Comparison of ENCODE assay signal across 23 cellular contexts in the genomic region with DNA sequence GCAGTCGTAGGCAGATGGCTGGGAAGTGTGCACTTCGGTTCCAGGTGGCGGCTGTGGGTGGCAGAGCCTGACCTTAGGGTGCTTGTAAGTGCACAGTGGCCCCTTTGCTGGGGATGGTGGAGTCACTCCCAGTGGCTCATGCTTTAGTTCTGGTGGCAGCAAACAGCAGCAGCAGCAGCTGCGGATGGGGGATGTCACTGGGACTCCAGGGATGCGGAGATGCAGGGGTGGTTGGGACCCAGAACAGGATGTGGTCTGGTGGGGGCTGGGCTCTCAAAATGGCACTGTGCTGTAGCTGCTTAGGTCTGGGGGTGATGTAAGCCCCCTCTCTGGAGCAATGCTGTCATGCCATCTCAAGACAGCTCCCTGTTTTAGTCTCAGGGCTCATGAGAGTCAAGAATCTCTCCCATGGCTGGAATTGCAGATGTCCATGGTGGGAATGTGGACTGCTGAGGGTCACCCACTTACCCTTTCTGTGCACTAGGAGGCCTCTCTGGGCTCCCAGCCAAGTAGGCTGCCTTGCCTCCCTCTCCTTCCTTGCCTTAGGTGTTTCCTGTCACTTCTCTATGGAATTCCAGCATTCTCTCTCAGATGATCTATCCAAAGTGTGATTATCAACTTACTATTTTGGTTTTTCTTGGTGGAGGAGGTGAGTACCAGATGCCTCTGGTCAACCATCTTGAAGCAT.
A peak's percentile ranks its signal among the peaks of the same experiment; 100 is the strongest.
DNase-seq lines count a peak whose midpoint lies in the region; ATAC-seq and TF ChIP-seq lines count a peak whose summit lies in the region.
"Had no signal": no experiment of that assay in that cellular context is flagged by ENCODE, and none has a peak within 500 bp of the region (broad histone marks: within the 10 kb centered on the region; RNA-seq: fewer than 3 reads in every experiment).

No MANE protein-coding gene starts in this region.

- H3K4me3 ChIP-seq in PC-3 (ENCODE audit: low read length) (no peak overlapping the region), trophoblast cell (ENCODE audit: low read depth, low read length) (peak overlapping the region; percentile 1)
- H3K4me3 ChIP-seq: gastroesophageal sphincter, GM12878, stomach, upper lobe of left lung had no signal

- POLR2A ChIA-PET in PC-3 (lab: Charles Lee; ENCODE audit: unreplicated experiment), result no interaction called here

- no CpG with 5 or more reads among the region's 5 CpGs for WGBS in trophoblast cell (ENCODE audit: extremely low coverage, insufficient coverage, insufficient read length)

- no peak for ATAC-seq in PC-3
- ATAC-seq: gastroesophageal sphincter; GM12878; natural killer cell treated with Interleukin-12 subunit alpha and Interleukin-12 subunit beta and Interleukin-15 and Interleukin-18, amount 100 ng/mL, for 72 hours had no signal

- no peaks in the 10 kb centered on the region for H3K4me1 ChIP-seq in PC-3 (ENCODE audit: insufficient read depth, low read length)
- H3K4me1 ChIP-seq in trophoblast cell (ENCODE audit: control insufficient read depth in 1 of 2, insufficient read depth in 2 of 2, low read length in 2 of 2), result no peaks in the 10 kb centered on the region
- H3K4me1 ChIP-seq: gastroesophageal sphincter, stomach, upper lobe of left lung had no signal

- H3K23ac ChIP-seq in trophoblast cell (ENCODE audit: low read length), result no peak overlapping the region

- intact Hi-C loops in PC-3 (cut with micrococcal nuclease), result no loop called here

- DNase-seq in DMS 273 (lab: John Stamatoyannopoulos, UW; ENCODE audit: unreplicated experiment) (peak; percentile 42), DMS 273 treated with DMSO at 0.1 percent for 48 hours (lab: John Stamatoyannopoulos, UW) (no peak), PC-3 (peak; percentile 21), dermis blood vessel endothelial cell (peak; percentile 53), trophoblast cell (no peak)
- DNase-seq in activated effector memory CD4-positive, alpha-beta T cell treated with anti-CD3 and anti-CD28 coated beads, Interleukin-2, amount 50 U/mL, for 16 hours, result no peak
- DNase-seq in stimulated activated CD4-positive, alpha-beta T cell treated with anti-CD3 and anti-CD28 coated beads, Interleukin-15, amount 100 ng/mL, for 24 hours, result no peak
- no peak for DNase-seq in stimulated activated CD4-positive, alpha-beta T cell treated with anti-CD3 and anti-CD28 coated beads, Interleukin-2, amount 100 ng/mL, for 48 hours
- DNase-seq: activated CD4-positive, alpha-beta T cell treated with anti-CD3 and anti-CD28 coated beads, Interleukin-2, amount 50 U/mL, for 1 hour; activated naive CD4-positive, alpha-beta T cell; activated T-cell treated with anti-CD3 and anti-CD28 coated beads for 4 hours; aorta; cortex of kidney; posterior cingulate gyrus; SHP77 treated with DMSO at 0.1 percent for 48 hours; stimulated activated CD4-positive, alpha-beta T cell treated with anti-CD3 and anti-CD28 coated beads, Interleukin-2, amount 100 ng/mL, for 24 hours; stomach; upper lobe of left lung had no signal

- no peak overlapping the region for H3K14ac ChIP-seq in trophoblast cell (ENCODE audit: low read length)

- H3K9ac ChIP-seq in PC-3 (ENCODE audit: low read length) (no peak overlapping the region), trophoblast cell (ENCODE audit: low read length) (no peak overlapping the region)

- no TSS peak for BruUV-seq in PC-3 (replicated peaks; lab: Mats Ljungman, UMichigan)

- no peaks in the 10 kb centered on the region; the same call in 1 of the 2 replicates for H3K9me3 ChIP-seq in PC-3 (ENCODE audit: low read length)
- H3K9me3 ChIP-seq in trophoblast cell (ENCODE audit: insufficient read depth, low read depth, low read length), result no peaks in the 10 kb centered on the region

- H3K4me2 ChIP-seq in PC-3 (ENCODE audit: low read length) (no peak overlapping the region), trophoblast cell (ENCODE audit: low read length) (no peak overlapping the region)

- H4K12ac ChIP-seq in trophoblast cell (ENCODE audit: low read depth, low read length), result no peak overlapping the region

- no peak overlapping the region for H2AK5ac ChIP-seq in trophoblast cell (ENCODE audit: low read length)

- no peaks in the 10 kb centered on the region for H3F3A ChIP-seq in PC-3 (ENCODE audit: low read length, unreplicated experiment)

- H3K79me1 ChIP-seq in trophoblast cell (ENCODE audit: low read length), result no peaks in the 10 kb centered on the region

- H4K91ac ChIP-seq in trophoblast cell (ENCODE audit: low read depth, low read length), result no peak overlapping the region

- CTCF ChIA-PET in PC-3 (lab: Charles Lee), result no interaction called here

- H3K27me3 ChIP-seq in PC-3 (ENCODE audit: low read length), result no peaks in the 10 kb centered on the region
- H3K27me3 ChIP-seq in trophoblast cell (ENCODE audit: insufficient read depth, low read length), result no peaks in the 10 kb centered on the region
- H3K27me3 ChIP-seq: gastroesophageal sphincter, stomach, upper lobe of left lung had no signal

- no peak overlapping the region for H2BK12ac ChIP-seq in trophoblast cell (ENCODE audit: low read length)

- H2BK5ac ChIP-seq in trophoblast cell (ENCODE audit: low read depth, low read length, poor library complexity), result no peak overlapping the region

- no peak overlapping the region for H3K4ac ChIP-seq in trophoblast cell (ENCODE audit: low read depth, low read length)

- H3K18ac ChIP-seq in trophoblast cell (ENCODE audit: low read length), result no peak overlapping the region

- no peaks in the 10 kb centered on the region for H3K9me2 ChIP-seq in PC-3 (replicated peaks; ENCODE audit: low read length)

- no peaks in the 10 kb centered on the region for H3K36me3 ChIP-seq in PC-3 (ENCODE audit: low read depth, low read length)
- H3K36me3 ChIP-seq in trophoblast cell (ENCODE audit: control insufficient read depth in 1 of 2, insufficient read depth in 2 of 2, low read length in 2 of 2), result no peaks in the 10 kb centered on the region
- H3K36me3 ChIP-seq: gastroesophageal sphincter, stomach, upper lobe of left lung had no signal

- H3K27ac ChIP-seq in PC-3 (ENCODE audit: low read length), result no peak overlapping the region
- no peak overlapping the region for H3K27ac ChIP-seq in trophoblast cell (ENCODE audit: low read depth, low read length)
- H3K27ac ChIP-seq: 22Rv1, epithelial cell of prostate, gastroesophageal sphincter, stomach, upper lobe of left lung had no signal

- H2BK120ac ChIP-seq in trophoblast cell (ENCODE audit: insufficient read depth, low read length, poor library complexity), result no peak overlapping the region

- H2AFZ ChIP-seq in PC-3 (ENCODE audit: low read length), result no peak overlapping the region
- no peak overlapping the region for H2AFZ ChIP-seq in trophoblast cell (ENCODE audit: insufficient read depth, low read length, poor library complexity)

- H3K79me2 ChIP-seq in PC-3 (ENCODE audit: low read length), result no peaks in the 10 kb centered on the region
- no peaks in the 10 kb centered on the region for H3K79me2 ChIP-seq in trophoblast cell (ENCODE audit: control insufficient read depth, insufficient read depth, low read length, poor library complexity)

- H4K20me1 ChIP-seq in PC-3 (ENCODE audit: low read length), result no peaks in the 10 kb centered on the region

- H4K8ac ChIP-seq in trophoblast cell (ENCODE audit: low read depth, low read length), result no peak overlapping the region

- TF ChIP-seq CTCF in PC-3 (conservative IDR thresholded peaks at IDR 0.05; ENCODE audit: low read depth, low read length), result no peak

Comparison
In these comparisons a context has a peak if more than half of its experiments do, and no peak if none do; other contexts are left out.
1. DNase-seq: peak in DMS 273 (single experiment), PC-3 (single experiment) and dermis blood vessel endothelial cell (single experiment); none in DMS 273 treated with DMSO at 0.1 percent for 48 hours (single experiment), trophoblast cell (0 of 2), activated effector memory CD4-positive, alpha-beta T cell treated with anti-CD3 and anti-CD28 coated beads, Interleukin-2, amount 50 U/mL, for 16 hours (single experiment), stimulated activated CD4-positive, alpha-beta T cell treated with anti-CD3 and anti-CD28 coated beads, Interleukin-15, amount 100 ng/mL, for 24 hours (single experiment) and stimulated activated CD4-positive, alpha-beta T cell treated with anti-CD3 and anti-CD28 coated beads, Interleukin-2, amount 100 ng/mL, for 48 hours (0 of 2).